Comparison of ENCODE assay signal across 8 cellular contexts in the genomic region with DNA sequence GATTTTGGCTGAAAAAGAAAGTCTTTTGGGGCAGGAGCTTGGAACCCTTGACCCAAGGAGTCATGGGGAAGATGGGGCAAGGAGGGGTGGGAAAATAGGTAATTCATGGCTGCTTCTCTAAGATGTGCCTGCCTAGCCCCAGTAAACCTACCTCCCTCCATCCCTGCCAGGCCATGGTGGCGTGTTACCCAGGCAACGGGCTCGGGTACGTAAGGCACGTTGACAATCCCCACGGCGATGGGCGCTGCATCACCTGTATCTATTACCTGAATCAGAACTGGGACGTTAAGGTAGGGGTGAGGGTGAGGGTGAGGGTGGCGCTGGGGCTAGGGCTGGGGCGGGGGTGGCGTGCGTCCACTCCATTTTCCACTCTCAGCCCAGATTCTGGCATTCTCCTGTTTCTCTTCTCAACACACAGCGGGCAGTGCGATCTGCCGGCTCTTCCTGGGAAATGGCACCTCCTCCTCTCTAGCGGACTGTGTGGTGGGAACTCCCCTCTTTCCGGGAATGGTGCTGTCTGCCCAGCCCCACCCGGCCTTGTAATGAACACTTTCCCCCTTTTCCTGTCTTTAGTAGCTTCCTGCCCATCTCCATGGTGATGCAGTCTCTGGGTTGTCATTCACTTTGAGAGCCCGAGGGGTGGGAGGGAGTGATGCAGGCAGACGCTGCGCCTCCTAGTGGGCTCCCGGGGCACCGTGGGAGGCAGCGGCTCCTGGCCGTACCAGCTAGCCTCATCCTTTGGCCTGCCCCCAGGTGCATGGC. TPM values are rescaled to one million over a fixed set of nuclear protein-coding genes. Genes with fewer than 3 reads are reported as not detected.
DNase-seq lines count a peak whose midpoint lies in the region; ATAC-seq and TF ChIP-seq lines count a peak whose summit lies in the region.

No MANE protein-coding gene starts in this region.

- H3K36me3 Mint-ChIP-seq in WTC11: peaks cover 19% of the 10 kb centered on the region

- H3K9me3 ChIP-seq in breast epithelium: no peaks in the 10 kb centered on the region
- no peaks in the 10 kb centered on the region for H3K9me3 ChIP-seq in iPS-18a (ENCODE audit: control insufficient read depth, low read depth, low read length)
- H3K9me3 ChIP-seq in gastrocnemius medialis: no peaks in the 10 kb centered on the region

- H3K9me3 Mint-ChIP-seq in WTC11: no peaks in the 10 kb centered on the region

- in situ Hi-C loops in gastrocnemius medialis (cut with MboI; ENCODE audit: low sequenced_read_pairs in 4 of 4): no loop called here

- peaks cover 73% of the 10 kb centered on the region for H3K4me1 Mint-ChIP-seq in WTC11

- peak overlapping the region in 1 of 3 donors; percentile 41 for H3K4me3 ChIP-seq in breast epithelium
- H3K4me3 ChIP-seq in iPS-18a (ENCODE audit: low read length): peak overlapping the region; percentile 41
- H3K4me3 ChIP-seq in gastrocnemius medialis: peak overlapping the region; percentile 6 to 28 (median 14)

- no peaks in the 10 kb centered on the region; the same call in 1 of the 2 replicates for H3K27me3 Mint-ChIP-seq in WTC11 (ENCODE audit: low read depth)

- no peak for TF ChIP-seq POLR2A in breast epithelium (IDR thresholded peaks at IDR 0.05)
- TF ChIP-seq POLR2A in gastrocnemius medialis (IDR thresholded peaks at IDR 0.05): no peak

- DNase-seq in ELF-1 (ENCODE audit: low read depth, low spot score): peak; percentile 99
- DNase-seq in LHCN-M2 (ENCODE audit: low read depth): peak; percentile 78
- DNase-seq in WTC11 (ENCODE audit: low spot score): peak; percentile 96
- peak; percentile 61 to 67 for DNase-seq in breast epithelium (ENCODE audit: low spot score in 2 of 2)
- DNase-seq in gastrocnemius medialis: peak; percentile 61 to 69

- H3K27me3 ChIP-seq in breast epithelium (no peaks in the 10 kb centered on the region), iPS-18a (ENCODE audit: control insufficient read depth, insufficient read depth, low read length) (peaks cover 2% of the 10 kb centered on the region), gastrocnemius medialis (no peaks in the 10 kb centered on the region)

- peak; percentile 77 for TF ChIP-seq CTCF in WTC11 (IDR thresholded peaks at IDR 0.05)
- TF ChIP-seq CTCF in breast epithelium (IDR thresholded peaks at IDR 0.05): peak; percentile 59 to 81 (median 72)
- TF ChIP-seq CTCF in gastrocnemius medialis (IDR thresholded peaks at IDR 0.05 in 4 of 5, conservative IDR thresholded peaks at IDR 0.05 in 1 of 5): peak; percentile 41 to 76 (median 75)

- H3K36me3 ChIP-seq in breast epithelium: no peaks in the 10 kb centered on the region
- peaks cover 50% of the 10 kb centered on the region for H3K36me3 ChIP-seq in iPS-18a (ENCODE audit: control insufficient read depth, low read depth, low read length)
- peaks cover 0 to 20% of the 10 kb centered on the region in 2 donors for H3K36me3 ChIP-seq in gastrocnemius medialis

- no peak overlapping the region for H3K9ac ChIP-seq in iPS-18a (ENCODE audit: low read length)

- ATAC-seq in WTC11 (peak; percentile 60), gastrocnemius medialis (peak; percentile 19 to 32), HG03108 (IDR thresholded peaks at IDR 0.05; ENCODE audit: unreplicated experiment) (no peak), HG02759 (IDR thresholded peaks at IDR 0.05; ENCODE audit: unreplicated experiment) (no peak)

- H3K27ac Mint-ChIP-seq in WTC11: peak overlapping the region; percentile 85

- H3K4me3 Mint-ChIP-seq in WTC11: peak overlapping the region; percentile 39

- H3K27ac ChIP-seq in breast epithelium (peak overlapping the region; percentile 79 to 94), iPS-18a (ENCODE audit: low read length) (peak overlapping the region; percentile 79), gastrocnemius medialis (peak overlapping the region; percentile 94 to 96 (median 96))

- intact Hi-C loops in breast epithelium (cut with DNase I; ENCODE audit: low total_unique reads): no loop called here
- intact Hi-C loops in gastrocnemius medialis (cut with DNase I; ENCODE audit: low total_unique reads): loop anchor here (2.0 kb wide), 1 partner anchor 56 kb away; a partner anchor contains a TSS

- POLR2A ChIA-PET in WTC11 (lab: Charles Lee): interaction anchor here (1.0 to 3.6 kb wide), 5 partner anchors 8 to 56 kb away, joined by 3 to 25 read pairs (median 15); a partner anchor contains a TSS

- H3K4me1 ChIP-seq in breast epithelium (peaks cover 33 to 55% of the 10 kb centered on the region in 2 donors), iPS-18a (ENCODE audit: control insufficient read depth, low read depth, low read length) (peaks cover 44% of the 10 kb centered on the region), gastrocnemius medialis (peaks cover 66 to 72% of the 10 kb centered on the region in 2 donors)

- CTCF ChIA-PET in WTC11 (lab: Charles Lee): interaction anchor here (0.5 to 4.8 kb wide), 44 partner anchors 9 to 522 kb away, joined by 3 to 71 read pairs (median 5); a partner anchor contains a TSS

TF ChIP-seq in WTC11, 78 proteins besides CTCF, POLR2A, EP300 and RAD21 (continues in another document):
- TF ChIP-seq ETV6 (CRISPR knock-in tag; IDR thresholded peaks at IDR 0.05) (peak; percentile 54; the same call in 1 of the 2 replicates), ZNF396 (CRISPR knock-in tag; IDR thresholded peaks at IDR 0.05; ENCODE audit: borderline replicate concordance) (no peak), SMAD4 (CRISPR knock-in tag; IDR thresholded peaks at IDR 0.05) (no peak), ATF1 (CRISPR knock-in tag; IDR thresholded peaks at IDR 0.05) (no peak), SP1 (CRISPR knock-in tag; conservative IDR thresholded peaks at IDR 0.05) (peak; percentile 54)
- TF ChIP-seq, protein P1, sequence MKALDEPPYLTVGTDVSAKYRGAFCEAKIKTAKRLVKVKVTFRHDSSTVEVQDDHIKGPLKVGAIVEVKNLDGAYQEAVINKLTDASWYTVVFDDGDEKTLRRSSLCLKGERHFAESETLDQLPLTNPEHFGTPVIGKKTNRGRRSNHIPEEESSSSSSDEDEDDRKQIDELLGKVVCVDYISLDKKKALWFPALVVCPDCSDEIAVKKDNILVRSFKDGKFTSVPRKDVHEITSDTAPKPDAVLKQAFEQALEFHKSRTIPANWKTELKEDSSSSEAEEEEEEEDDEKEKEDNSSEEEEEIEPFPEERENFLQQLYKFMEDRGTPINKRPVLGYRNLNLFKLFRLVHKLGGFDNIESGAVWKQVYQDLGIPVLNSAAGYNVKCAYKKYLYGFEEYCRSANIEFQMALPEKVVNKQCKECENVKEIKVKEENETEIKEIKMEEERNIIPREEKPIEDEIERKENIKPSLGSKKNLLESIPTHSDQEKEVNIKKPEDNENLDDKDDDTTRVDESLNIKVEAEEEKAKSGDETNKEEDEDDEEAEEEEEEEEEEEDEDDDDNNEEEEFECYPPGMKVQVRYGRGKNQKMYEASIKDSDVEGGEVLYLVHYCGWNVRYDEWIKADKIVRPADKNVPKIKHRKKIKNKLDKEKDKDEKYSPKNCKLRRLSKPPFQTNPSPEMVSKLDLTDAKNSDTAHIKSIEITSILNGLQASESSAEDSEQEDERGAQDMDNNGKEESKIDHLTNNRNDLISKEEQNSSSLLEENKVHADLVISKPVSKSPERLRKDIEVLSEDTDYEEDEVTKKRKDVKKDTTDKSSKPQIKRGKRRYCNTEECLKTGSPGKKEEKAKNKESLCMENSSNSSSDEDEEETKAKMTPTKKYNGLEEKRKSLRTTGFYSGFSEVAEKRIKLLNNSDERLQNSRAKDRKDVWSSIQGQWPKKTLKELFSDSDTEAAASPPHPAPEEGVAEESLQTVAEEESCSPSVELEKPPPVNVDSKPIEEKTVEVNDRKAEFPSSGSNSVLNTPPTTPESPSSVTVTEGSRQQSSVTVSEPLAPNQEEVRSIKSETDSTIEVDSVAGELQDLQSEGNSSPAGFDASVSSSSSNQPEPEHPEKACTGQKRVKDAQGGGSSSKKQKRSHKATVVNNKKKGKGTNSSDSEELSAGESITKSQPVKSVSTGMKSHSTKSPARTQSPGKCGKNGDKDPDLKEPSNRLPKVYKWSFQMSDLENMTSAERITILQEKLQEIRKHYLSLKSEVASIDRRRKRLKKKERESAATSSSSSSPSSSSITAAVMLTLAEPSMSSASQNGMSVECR (CRISPR knock-in tag; IDR thresholded peaks at IDR 0.05; ENCODE audit: borderline replicate concordance): 0 out of 2 replicates have a peak, but pooled peaks have one; percentile 16
- TF ChIP-seq, protein P2, sequence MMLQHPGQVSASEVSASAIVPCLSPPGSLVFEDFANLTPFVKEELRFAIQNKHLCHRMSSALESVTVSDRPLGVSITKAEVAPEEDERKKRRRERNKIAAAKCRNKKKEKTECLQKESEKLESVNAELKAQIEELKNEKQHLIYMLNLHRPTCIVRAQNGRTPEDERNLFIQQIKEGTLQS (CRISPR knock-in tag; conservative IDR thresholded peaks at IDR 0.05): no peak
- TF ChIP-seq, protein P3, sequence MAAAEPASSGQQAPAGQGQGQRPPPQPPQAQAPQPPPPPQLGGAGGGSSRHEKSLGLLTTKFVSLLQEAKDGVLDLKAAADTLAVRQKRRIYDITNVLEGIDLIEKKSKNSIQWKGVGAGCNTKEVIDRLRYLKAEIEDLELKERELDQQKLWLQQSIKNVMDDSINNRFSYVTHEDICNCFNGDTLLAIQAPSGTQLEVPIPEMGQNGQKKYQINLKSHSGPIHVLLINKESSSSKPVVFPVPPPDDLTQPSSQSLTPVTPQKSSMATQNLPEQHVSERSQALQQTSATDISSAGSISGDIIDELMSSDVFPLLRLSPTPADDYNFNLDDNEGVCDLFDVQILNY (CRISPR knock-in tag; IDR thresholded peaks at IDR 0.05): no peak

RNA-seq across cellular contexts. Expression of a gene that starts 7.6 kb away (rescaled TPM):
- total RNA-seq in LHCN-M2 (2014; rRNA removed) (99.8 and 101 TPM in 2 replicates), WTC11 (2021) (97.7 to 106 TPM (median 102 TPM) in 3 replicates), breast epithelium (10 to 100 TPM; 78.9 to 90.8 (median 88.5) TPM), gastrocnemius medialis (10 to 100 TPM; 42.7 to 56.6 (median 47.9) TPM)
- 80.6 TPM for polyA plus RNA-seq in LHCN-M2 (2012)

RNA-seq across cellular contexts. Expression of a gene that starts 28.5 kb away (rescaled TPM):
- total RNA-seq in LHCN-M2 (2014; rRNA removed) (19.7 and 28.6 TPM in 2 replicates), WTC11 (2021) (29.7 to 34.1 TPM (median 30.5 TPM) in 3 replicates), breast epithelium (10 to 100 TPM; 21.6 to 28.2 (median 22.1) TPM), gastrocnemius medialis (10 to 100 TPM; 14.9 to 27.2 (median 19.7) TPM)
- 30.3 TPM for polyA plus RNA-seq in LHCN-M2 (2012)

RNA-seq across cellular contexts. Expression of a gene that starts 31.2 kb away (rescaled TPM):
- total RNA-seq in LHCN-M2 (2014; rRNA removed) (not detected in 2 replicates), WTC11 (2021) (not detected in 3 replicates), breast epithelium (10 to 100 TPM in 1 of 3 donors, 1 to 10 TPM in 1, not detected in 1; 5.6 to 47.3 TPM), gastrocnemius medialis (not detected)
- polyA plus RNA-seq in LHCN-M2 (2012): not detected

RNA-seq across cellular contexts. Expression of a gene that starts 43.7 kb away (rescaled TPM):
- not detected in 2 replicates for total RNA-seq in LHCN-M2 (2014; rRNA removed)
- polyA plus RNA-seq in LHCN-M2 (2012): not detected
- total RNA-seq in WTC11 (2021): 0.25 to 0.80 TPM (median 0.28 TPM) in 3 replicates
- total RNA-seq in breast epithelium: under 1 TPM in 1 of 3 donors, not detected in 2; 0.64 TPM
- under 1 TPM in 2 of 4 donors, not detected in 2; 0.16 to 0.20 TPM for total RNA-seq in gastrocnemius medialis

RNA-seq across cellular contexts. Expression of a gene that starts 55.6 kb away (rescaled TPM):
- total RNA-seq in LHCN-M2 (2014; rRNA removed) (97.5 and 115 TPM in 2 replicates), WTC11 (2021) (215 to 227 TPM (median 218 TPM) in 3 replicates), breast epithelium (10 to 100 TPM; 41.6 to 52.8 (median 52.1) TPM), gastrocnemius medialis (10 to 100 TPM; 24.3 to 35.2 (median 27.3) TPM)
- polyA plus RNA-seq in LHCN-M2 (2012): 88.9 TPM

Comparison
In these comparisons a context has a peak if more than half of its experiments do, and no peak if none do; other contexts are left out.
1. ATAC-seq: peak in WTC11 (single experiment) and gastrocnemius medialis (2 of 2); none in HG03108 (single experiment) and HG02759 (single experiment).
2. Peak in every context shown above with its lines, with median percentiles within 50 percentile points of each other: DNase-seq, CTCF ChIP-seq and H3K27ac ChIP-seq.